Comparison of ENCODE assay signal across 16 cellular contexts in the genomic region with DNA sequence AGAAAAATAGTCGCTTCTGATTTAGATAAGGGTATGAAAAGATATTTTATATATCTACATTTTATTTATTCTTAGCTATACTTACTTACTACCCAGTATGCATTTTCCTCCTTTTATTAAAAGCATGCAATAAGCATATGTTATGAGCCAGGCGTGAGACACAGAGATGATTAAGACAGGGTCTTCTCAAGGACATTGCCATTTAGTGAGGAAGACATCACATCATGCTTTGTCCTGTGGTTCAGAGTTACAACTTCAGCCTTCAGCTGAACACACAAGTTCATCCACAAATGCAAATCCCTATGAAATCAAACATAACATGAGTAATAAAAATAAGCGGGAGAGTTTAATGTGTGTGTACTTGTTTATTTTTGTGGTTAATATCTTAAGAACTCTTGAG. TPM values are rescaled to one million over a fixed set of nuclear protein-coding genes. Genes with fewer than 3 reads are reported as not detected.
DNase-seq lines count a peak whose midpoint lies in the region; ATAC-seq and TF ChIP-seq lines count a peak whose summit lies in the region.
"Had no signal": no experiment of that assay in that cellular context is flagged by ENCODE, and none has a peak within 500 bp of the region (broad histone marks: within the 10 kb centered on the region; RNA-seq: fewer than 3 reads in every experiment).

No MANE protein-coding gene starts in this region.

- H3K9me3 Mint-ChIP-seq in HFFc6 (no peaks in the 10 kb centered on the region), type B pancreatic cell (no peaks in the 10 kb centered on the region)
- H3K9me3 Mint-ChIP-seq: CD8-positive, alpha-beta memory T cell; GM23338 had no signal

- H3K4me3 Mint-ChIP-seq in HFFc6 (peak overlapping the region; percentile 8; the same call in 1 of the 2 replicates), type B pancreatic cell (no peak overlapping the region)
- H3K4me3 Mint-ChIP-seq: CD8-positive, alpha-beta memory T cell; GM23338 had no signal

- no peak for ATAC-seq in GM18511 (IDR thresholded peaks at IDR 0.05; ENCODE audit: unreplicated experiment)
- ATAC-seq: GM12878, GM23338 had no signal

- H3K27ac Mint-ChIP-seq in HFFc6 (peak overlapping the region; percentile 20; the same call in 1 of the 2 replicates), type B pancreatic cell (peak overlapping the region; percentile 12)
- H3K27ac Mint-ChIP-seq: CD8-positive, alpha-beta memory T cell; GM23338 had no signal

- H3K27me3 Mint-ChIP-seq in HFFc6 (ENCODE audit: insufficient read depth) (peaks cover 3% of the 10 kb centered on the region), type B pancreatic cell (no peaks in the 10 kb centered on the region)

- TF ChIP-seq CTCF in HFFc6 (IDR thresholded peaks at IDR 0.05) (no peak), type B pancreatic cell (conservative IDR thresholded peaks at IDR 0.05) (no peak)

- H3K36me3 Mint-ChIP-seq in HFFc6 (ENCODE audit: low read depth) = no peaks in the 10 kb centered on the region
- peaks cover 11% of the 10 kb centered on the region for H3K36me3 Mint-ChIP-seq in type B pancreatic cell
- H3K36me3 Mint-ChIP-seq: CD8-positive, alpha-beta memory T cell had no signal

- peaks cover 72% of the 10 kb centered on the region for H3K4me1 Mint-ChIP-seq in HFFc6 (ENCODE audit: low read depth)
- peaks cover 6% of the 10 kb centered on the region for H3K4me1 Mint-ChIP-seq in type B pancreatic cell (ENCODE audit: unreplicated experiment)
- H3K4me1 Mint-ChIP-seq: GM23338 had no signal

- DNase-seq in EH (ENCODE audit: low read depth) (peak; percentile 46), HFFc6 (no peak), iris pigment epithelial cell (ENCODE audit: low read depth) (peak; percentile 49), type B pancreatic cell (ENCODE audit: extremely low spot score, unreplicated experiment) (no peak), DMS153 (lab: John Stamatoyannopoulos, UW) (no peak)
- DNase-seq in central memory CD4-positive, alpha-beta T cell = no peak
- DNase-seq: 8988T; AML-193; Caco-2; CD8-positive, alpha-beta memory T cell; DMS53; H7; KG1 had no signal

RNA-seq across cellular contexts. Expression of gene GRHL1, which starts 30.2 kb away (rescaled TPM):
- total RNA-seq in HFFc6 (2021; fragmentation: NEBNext Ultra II Directional; extraction: Animal tissue kit (Norgen Biotek cat#: 25700)) = under 1 TPM; 0.46 to 0.76 (median 0.59) TPM
- total RNA-seq in type B pancreatic cell (ENCODE audit: low replicate concordance) = 37.4 and 120 TPM in 2 replicates

Comparison
In these comparisons a context has a peak if more than half of its experiments do, and no peak if none do; other contexts are left out.
1. DNase-seq: peak in EH (single experiment) and iris pigment epithelial cell (single experiment); none in HFFc6 (single experiment), type B pancreatic cell (single experiment), central memory CD4-positive, alpha-beta T cell (single experiment) and DMS153 (single experiment).
2. RNA of gene GRHL1, which starts 30.2 kb away (total RNA-seq): 37.4 to 120 TPM in type B pancreatic cell; 0.46 to 0.76 TPM in HFFc6; every median in the first group is over 10 times any median in the second.